In genomic region chr11:65169164-65169641, GRCh38 we compare ENCODE assay signal across 13 cellular contexts. TPM values are rescaled to one million over a fixed set of nuclear protein-coding genes. Genes with fewer than 3 reads are reported as not detected.
A peak's percentile ranks its signal among the peaks of the same experiment; 100 is the strongest.
DNase-seq lines count a peak whose midpoint lies in the region; ATAC-seq and TF ChIP-seq lines count a peak whose summit lies in the region.
"Had no signal": no experiment of that assay in that cellular context is flagged by ENCODE, and none has a peak within 500 bp of the region (broad histone marks: within the 10 kb centered on the region; RNA-seq: fewer than 3 reads in every experiment).

No MANE protein-coding gene starts in this region.

- no peaks in the 10 kb centered on the region for H3K9me3 ChIP-seq in ovary

- no peaks in the 10 kb centered on the region for H3K27me3 Mint-ChIP-seq in T-helper 1 cell treated with Interleukin-12 subunit alpha and Interleukin-12 subunit beta and Interleukin-4 antibody, amounts not matched to agents 30 μg/mL and 1 μg/mL, for 36 hours (ENCODE audit: low read depth)
- no peaks in the 10 kb centered on the region for H3K27me3 Mint-ChIP-seq in effector memory CD8-positive, alpha-beta T cell

- peak overlapping the region; percentile 79 for H3K27ac Mint-ChIP-seq in T-helper 1 cell treated with Interleukin-12 subunit alpha and Interleukin-12 subunit beta and Interleukin-4 antibody, amounts not matched to agents 30 μg/mL and 1 μg/mL, for 36 hours
- peak overlapping the region in 1 of 2 donors; percentile 53 for H3K27ac Mint-ChIP-seq in effector memory CD8-positive, alpha-beta T cell

- peaks cover 10% of the 10 kb centered on the region for H3K4me1 Mint-ChIP-seq in T-helper 1 cell treated with Interleukin-12 subunit alpha and Interleukin-12 subunit beta and Interleukin-4 antibody, amounts not matched to agents 30 μg/mL and 1 μg/mL, for 36 hours (ENCODE audit: low read depth)
- H3K4me1 Mint-ChIP-seq in effector memory CD8-positive, alpha-beta T cell (ENCODE audit: low read depth in 2 of 2): peaks cover 0 to 7% of the 10 kb centered on the region in 2 donors

- no peak for TF ChIP-seq CTCF in ovary (IDR thresholded peaks at IDR 0.05)

- intact Hi-C loops in sciatic nerve (cut with DNase I) (no loop called here), ovary (cut with DNase I) (no loop called here)

- H3K27ac ChIP-seq in ovary: no peak overlapping the region
- H3K27ac ChIP-seq: coronary artery had no signal

- H3K36me3 Mint-ChIP-seq in T-helper 1 cell treated with Interleukin-12 subunit alpha and Interleukin-12 subunit beta and Interleukin-4 antibody, amounts not matched to agents 30 μg/mL and 1 μg/mL, for 36 hours (ENCODE audit: low read depth): no peaks in the 10 kb centered on the region
- H3K36me3 Mint-ChIP-seq in effector memory CD8-positive, alpha-beta T cell (ENCODE audit: insufficient read depth): no peaks in the 10 kb centered on the region

- H3K4me1 ChIP-seq in ovary (ENCODE audit: insufficient read depth): peaks cover 3% of the 10 kb centered on the region

- H3K36me3 ChIP-seq in ovary: no peaks in the 10 kb centered on the region

- H3K4me3 ChIP-seq in ovary: no peak overlapping the region
- H3K4me3 ChIP-seq: coronary artery had no signal

- no peaks in the 10 kb centered on the region for H3K27me3 ChIP-seq in ovary

- peak; percentile 26 for ATAC-seq in effector memory CD8-positive, alpha-beta T cell (replicated peaks)
- ATAC-seq in sciatic nerve: no peak
- ATAC-seq in GM21786 (IDR thresholded peaks at IDR 0.05; ENCODE audit: unreplicated experiment): no peak
- ATAC-seq in HG03025 (IDR thresholded peaks at IDR 0.05; ENCODE audit: low FRiP score, unreplicated experiment): no peak
- ATAC-seq: left cardiac atrium had no signal

- no peak for TF ChIP-seq EP300 in ovary (IDR thresholded peaks at IDR 0.05)

- DNase-seq in T-helper 1 cell: no peak
- DNase-seq in effector memory CD8-positive, alpha-beta T cell: no peak
- peak; percentile 25 for DNase-seq in sciatic nerve (ENCODE audit: low spot score)
- no peak for DNase-seq in ovary
- DNase-seq: activated CD4-positive, CD25-positive, alpha-beta regulatory T cell treated with anti-CD3 and anti-CD28 coated beads, Interleukin-2, amount 50 U/mL, for 72 hours; left cardiac atrium; NCI-H2107 had no signal

- WGBS in ovary, 3 donors: 41 to 61% (median 48%) methylated on average over 11 of the region's 11 CpGs

- H3K4me3 Mint-ChIP-seq in T-helper 1 cell treated with Interleukin-12 subunit alpha and Interleukin-12 subunit beta and Interleukin-4 antibody, amounts not matched to agents 30 μg/mL and 1 μg/mL, for 36 hours: no peak overlapping the region
- H3K4me3 Mint-ChIP-seq in effector memory CD8-positive, alpha-beta T cell: peak overlapping the region in 1 of 2 donors; percentile 1

- H3K9me3 Mint-ChIP-seq in T-helper 1 cell treated with Interleukin-12 subunit alpha and Interleukin-12 subunit beta and Interleukin-4 antibody, amounts not matched to agents 30 μg/mL and 1 μg/mL, for 36 hours: no peaks in the 10 kb centered on the region
- no peaks in the 10 kb centered on the region for H3K9me3 Mint-ChIP-seq in effector memory CD8-positive, alpha-beta T cell

- no peak for TF ChIP-seq POLR2A in ovary (IDR thresholded peaks at IDR 0.05)

TF ChIP-seq in PFSK-1, 5 proteins besides CTCF, POLR2A, EP300 and RAD21:
- TF ChIP-seq FOXP2 (optimal IDR thresholded peaks at IDR 0.05; ENCODE audit: borderline replicate concordance, extremely low read depth, extremely low read length, insufficient read depth) (no peak), TAF1 (IDR thresholded peaks at IDR 0.05; ENCODE audit: borderline replicate concordance, insufficient read depth, low read length) (no peak; the same call in 1 of the 2 replicates), POLR2AphosphoS5 (IDR thresholded peaks at IDR 0.05; ENCODE audit: low read depth, low read length) (peak; percentile 76), SIN3A (IDR thresholded peaks at IDR 0.05; ENCODE audit: borderline replicate concordance, insufficient read depth, low read length) (peak; percentile 22; the same call in 1 of the 2 replicates)
- TF ChIP-seq, protein P1, sequence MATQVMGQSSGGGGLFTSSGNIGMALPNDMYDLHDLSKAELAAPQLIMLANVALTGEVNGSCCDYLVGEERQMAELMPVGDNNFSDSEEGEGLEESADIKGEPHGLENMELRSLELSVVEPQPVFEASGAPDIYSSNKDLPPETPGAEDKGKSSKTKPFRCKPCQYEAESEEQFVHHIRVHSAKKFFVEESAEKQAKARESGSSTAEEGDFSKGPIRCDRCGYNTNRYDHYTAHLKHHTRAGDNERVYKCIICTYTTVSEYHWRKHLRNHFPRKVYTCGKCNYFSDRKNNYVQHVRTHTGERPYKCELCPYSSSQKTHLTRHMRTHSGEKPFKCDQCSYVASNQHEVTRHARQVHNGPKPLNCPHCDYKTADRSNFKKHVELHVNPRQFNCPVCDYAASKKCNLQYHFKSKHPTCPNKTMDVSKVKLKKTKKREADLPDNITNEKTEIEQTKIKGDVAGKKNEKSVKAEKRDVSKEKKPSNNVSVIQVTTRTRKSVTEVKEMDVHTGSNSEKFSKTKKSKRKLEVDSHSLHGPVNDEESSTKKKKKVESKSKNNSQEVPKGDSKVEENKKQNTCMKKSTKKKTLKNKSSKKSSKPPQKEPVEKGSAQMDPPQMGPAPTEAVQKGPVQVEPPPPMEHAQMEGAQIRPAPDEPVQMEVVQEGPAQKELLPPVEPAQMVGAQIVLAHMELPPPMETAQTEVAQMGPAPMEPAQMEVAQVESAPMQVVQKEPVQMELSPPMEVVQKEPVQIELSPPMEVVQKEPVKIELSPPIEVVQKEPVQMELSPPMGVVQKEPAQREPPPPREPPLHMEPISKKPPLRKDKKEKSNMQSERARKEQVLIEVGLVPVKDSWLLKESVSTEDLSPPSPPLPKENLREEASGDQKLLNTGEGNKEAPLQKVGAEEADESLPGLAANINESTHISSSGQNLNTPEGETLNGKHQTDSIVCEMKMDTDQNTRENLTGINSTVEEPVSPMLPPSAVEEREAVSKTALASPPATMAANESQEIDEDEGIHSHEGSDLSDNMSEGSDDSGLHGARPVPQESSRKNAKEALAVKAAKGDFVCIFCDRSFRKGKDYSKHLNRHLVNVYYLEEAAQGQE (IDR thresholded peaks at IDR 0.05; ENCODE audit: insufficient read depth in 1 of 2, low read depth in 2 of 2, low read length in 2 of 2): no peak

RNA-seq across cellular contexts. Expression of gene SPDYC, which starts 0.8 kb away (rescaled TPM):
- polyA plus RNA-seq in PFSK-1 (2012; ENCODE audit: insufficient read length, low read depth): not detected
- total RNA-seq in sciatic nerve (not detected), ovary (not detected)
- polyA plus RNA-seq in ovary: under 1 TPM in 1 of 2 donors, not detected in 1; 0.07 TPM
- total RNA-seq: A673, left cardiac atrium had no signal

RNA-seq across cellular contexts. Expression of gene CAPN1, which starts 12.5 kb away (rescaled TPM):
- 83.0 TPM for polyA plus RNA-seq in PFSK-1 (2012; ENCODE audit: insufficient read length, low read depth)
- total RNA-seq in sciatic nerve (125 TPM), ovary (100 to 1,000 TPM in 6 of 7 donors, 10 to 100 TPM in 1; 99.0 to 178 (median 128) TPM)
- polyA plus RNA-seq in ovary: 10 to 100 TPM; 20.0 to 67.4 TPM

RNA-seq across cellular contexts. Expression of gene SYVN1, which starts 34.9 kb away (rescaled TPM):
- 48.7 TPM for polyA plus RNA-seq in PFSK-1 (2012; ENCODE audit: insufficient read length, low read depth)
- total RNA-seq in sciatic nerve (75.9 TPM), ovary (10 to 100 TPM; 21.1 to 73.0 (median 53.3) TPM)
- polyA plus RNA-seq in ovary: 10 to 100 TPM; 26.7 to 59.6 TPM

RNA-seq across cellular contexts. Expression of gene MRPL49, which starts 47.1 kb away (rescaled TPM):
- 46.7 TPM for polyA plus RNA-seq in PFSK-1 (2012; ENCODE audit: insufficient read length, low read depth)
- total RNA-seq in sciatic nerve (32.1 TPM), ovary (10 to 100 TPM; 47.1 to 61.8 (median 50.4) TPM)
- polyA plus RNA-seq in ovary: 100 to 1,000 TPM in 1 of 2 donors, 10 to 100 TPM in 1; 64.0 to 106 TPM

RNA-seq across cellular contexts. Expression of gene FAU, which starts 47.3 kb away (rescaled TPM):
- 1,747 TPM for polyA plus RNA-seq in PFSK-1 (2012; ENCODE audit: insufficient read length, low read depth)
- total RNA-seq in sciatic nerve: 722 TPM
- 1,000 to 10,000 TPM; 1,141 to 2,272 (median 1,835) TPM for total RNA-seq in ovary
- polyA plus RNA-seq in ovary: 1,000 to 10,000 TPM; 1,053 to 1,798 TPM
